Comparison of ENCODE assay signal across 1 cellular context in the genomic region with DNA sequence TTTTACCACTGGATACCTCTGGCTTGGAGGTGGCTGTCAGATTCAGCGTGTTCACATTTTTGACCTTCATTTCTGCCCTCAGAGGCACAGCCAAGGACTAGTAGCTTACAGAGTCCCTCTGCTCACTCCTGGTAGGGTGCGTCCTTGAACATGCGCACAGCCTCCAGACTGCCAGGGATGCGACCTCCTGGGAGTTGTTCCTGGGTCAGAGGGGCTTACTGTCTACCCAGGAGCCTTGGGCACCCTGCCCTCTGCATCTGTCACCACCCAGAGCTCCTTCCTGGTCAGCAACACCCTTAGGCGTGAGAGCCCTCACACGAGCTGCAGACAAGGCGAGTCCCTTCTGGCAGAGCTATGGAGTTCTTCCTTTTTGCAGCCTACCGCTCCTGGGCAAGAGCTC.
TF ChIP-seq lines count a peak whose summit lies in the region.

No MANE protein-coding gene starts in this region.

TF ChIP-seq in GM12878, 131 proteins besides CTCF, POLR2A, EP300 and RAD21:
- TF ChIP-seq TARDBP (IDR thresholded peaks at IDR 0.05; ENCODE audit: borderline replicate concordance) (no peak), YBX1 (IDR thresholded peaks at IDR 0.05) (no peak)
TF ChIP-seq in GM12878: peak in this region for 0.
